ENCODE assay signal across 16 cellular contexts in the genomic region with DNA sequence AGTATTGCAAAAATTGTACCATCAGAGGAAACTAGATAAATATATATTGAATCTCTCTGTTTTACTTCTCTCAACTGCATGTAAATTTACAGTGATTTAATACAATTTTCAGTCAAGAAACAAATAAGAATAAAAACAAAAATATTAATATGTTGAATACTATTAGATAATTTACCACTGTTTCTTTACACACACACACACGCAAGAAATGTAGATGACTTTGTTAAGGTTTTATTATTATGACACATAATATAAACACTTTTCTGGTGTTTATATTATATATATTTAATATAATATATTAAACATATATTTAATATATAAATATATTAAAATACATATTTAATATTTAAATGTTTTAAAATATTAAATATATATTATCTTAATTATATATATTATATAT.
"Had no signal": no experiment of that assay in that cellular context is flagged by ENCODE, and none has a peak within 500 bp of the region (broad histone marks: within the 10 kb centered on the region; RNA-seq: fewer than 3 reads in every experiment).

No MANE protein-coding gene starts in this region.

- H3K27me3 Mint-ChIP-seq: naive B cell; naive thymus-derived CD8-positive, alpha-beta T cell had no signal

- H3K4me1 Mint-ChIP-seq: immature natural killer cell; mesothelial cell of epicardium; naive B cell; naive thymus-derived CD8-positive, alpha-beta T cell had no signal

- H3K27ac Mint-ChIP-seq: immature natural killer cell; mesothelial cell of epicardium; naive B cell; naive thymus-derived CD8-positive, alpha-beta T cell had no signal

- ATAC-seq: gastroesophageal sphincter, heart left ventricle, left cardiac atrium, left lung, left ventricle myocardium superior, lower lobe of right lung, mucosa of descending colon had no signal

- H3K4me3 Mint-ChIP-seq: immature natural killer cell; mesothelial cell of epicardium; naive B cell; naive thymus-derived CD8-positive, alpha-beta T cell had no signal

- H3K36me3 Mint-ChIP-seq: mesothelial cell of epicardium, naive B cell had no signal

- DNase-seq: dermis blood vessel endothelial cell; dorsolateral prefrontal cortex; effector CD4-positive, alpha-beta T cell; effector memory CD4-positive, alpha-beta T cell; heart left ventricle; hypothalamus; immature natural killer cell; left cardiac atrium; left lung; left ventricle myocardium superior; lower lobe of right lung; mucosa of descending colon; naive B cell had no signal
